ENCODE assay signal across 2 cellular contexts in the genomic region with DNA sequence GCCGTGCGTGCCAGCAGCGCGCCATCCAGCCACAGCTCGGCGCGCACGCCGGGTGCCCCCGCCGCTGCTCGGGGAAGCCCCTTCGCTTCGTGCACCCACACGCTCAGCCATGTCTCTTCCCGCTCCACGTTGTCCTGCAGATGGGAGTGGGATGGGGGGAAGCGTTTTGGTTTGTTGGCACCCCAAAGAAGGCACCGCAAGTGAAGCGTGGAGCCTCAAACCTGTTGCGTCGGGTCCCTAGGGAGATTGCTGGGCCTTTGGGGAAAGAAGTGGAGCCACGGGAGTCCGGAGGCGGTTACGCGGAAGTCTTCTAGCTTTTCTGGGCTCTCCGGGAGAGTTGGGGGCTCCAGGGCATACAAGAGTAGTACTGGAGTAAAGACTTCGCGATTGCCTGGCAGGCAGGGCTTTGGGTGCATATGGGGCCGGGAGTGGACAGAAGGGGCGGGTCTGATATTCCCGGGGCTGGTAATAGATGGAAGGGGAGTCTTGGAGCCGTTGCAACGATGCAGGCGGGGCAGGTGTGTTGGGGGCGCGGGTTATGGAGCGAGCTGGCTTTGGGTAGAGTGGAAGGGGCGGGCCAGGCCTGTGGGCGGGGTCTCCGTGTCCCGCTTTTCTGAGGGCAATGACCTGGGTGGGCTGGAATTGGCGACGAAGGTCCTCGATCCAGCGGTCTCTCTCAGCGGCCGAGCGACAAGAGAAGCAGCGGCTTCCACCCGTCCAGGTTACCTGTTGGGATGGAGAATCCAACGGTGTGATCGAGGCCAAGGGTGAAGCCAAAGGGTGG.
TF ChIP-seq lines count a peak whose summit lies in the region.

No MANE protein-coding gene starts in this region.

TF ChIP-seq in GM23338, 12 proteins besides CTCF, POLR2A, EP300 and RAD21:
- TF ChIP-seq ZNF331 (CRISPR knock-in tag; IDR thresholded peaks at IDR 0.05; ENCODE audit: low read depth) (no peak), EZH2 (IDR thresholded peaks at IDR 0.05; ENCODE audit: low read depth, unreplicated experiment) (peak; percentile 80)

TF ChIP-seq in HEK293T, 16 proteins besides CTCF, POLR2A, EP300 and RAD21:
- no peak for TF ChIP-seq TARDBP (IDR thresholded peaks at IDR 0.05)
- no peak for TF ChIP-seq CTBP1 (IDR thresholded peaks at IDR 0.05; ENCODE audit: borderline replicate concordance)
- no peak for TF ChIP-seq FOXK2 (IDR thresholded peaks at IDR 0.05)
- no peak for TF ChIP-seq LEF1 (IDR thresholded peaks at IDR 0.05; ENCODE audit: borderline replicate concordance)
- no peak for TF ChIP-seq PKNOX1 (IDR thresholded peaks at IDR 0.05)
- no peak for TF ChIP-seq FOXA1 (IDR thresholded peaks at IDR 0.05)
- TF ChIP-seq ELF4 (IDR thresholded peaks at IDR 0.05) = no peak
- TF ChIP-seq ARNT (IDR thresholded peaks at IDR 0.05) = no peak
- TF ChIP-seq SP1 (IDR thresholded peaks at IDR 0.05) = no peak
- no peak for TF ChIP-seq HDGF (IDR thresholded peaks at IDR 0.05; ENCODE audit: borderline replicate concordance)
- TF ChIP-seq ZNF384 (IDR thresholded peaks at IDR 0.05) = no peak
- TF ChIP-seq SUZ12 (IDR thresholded peaks at IDR 0.05) = no peak
- TF ChIP-seq NFRKB (IDR thresholded peaks at IDR 0.05) = no peak
- TF ChIP-seq BHLHE40 (IDR thresholded peaks at IDR 0.05; ENCODE audit: borderline replicate concordance) = no peak
- no peak for TF ChIP-seq FOXM1 (IDR thresholded peaks at IDR 0.05; ENCODE audit: borderline replicate concordance)
